ENCODE assay signal across 1 cellular context in the genomic region with DNA sequence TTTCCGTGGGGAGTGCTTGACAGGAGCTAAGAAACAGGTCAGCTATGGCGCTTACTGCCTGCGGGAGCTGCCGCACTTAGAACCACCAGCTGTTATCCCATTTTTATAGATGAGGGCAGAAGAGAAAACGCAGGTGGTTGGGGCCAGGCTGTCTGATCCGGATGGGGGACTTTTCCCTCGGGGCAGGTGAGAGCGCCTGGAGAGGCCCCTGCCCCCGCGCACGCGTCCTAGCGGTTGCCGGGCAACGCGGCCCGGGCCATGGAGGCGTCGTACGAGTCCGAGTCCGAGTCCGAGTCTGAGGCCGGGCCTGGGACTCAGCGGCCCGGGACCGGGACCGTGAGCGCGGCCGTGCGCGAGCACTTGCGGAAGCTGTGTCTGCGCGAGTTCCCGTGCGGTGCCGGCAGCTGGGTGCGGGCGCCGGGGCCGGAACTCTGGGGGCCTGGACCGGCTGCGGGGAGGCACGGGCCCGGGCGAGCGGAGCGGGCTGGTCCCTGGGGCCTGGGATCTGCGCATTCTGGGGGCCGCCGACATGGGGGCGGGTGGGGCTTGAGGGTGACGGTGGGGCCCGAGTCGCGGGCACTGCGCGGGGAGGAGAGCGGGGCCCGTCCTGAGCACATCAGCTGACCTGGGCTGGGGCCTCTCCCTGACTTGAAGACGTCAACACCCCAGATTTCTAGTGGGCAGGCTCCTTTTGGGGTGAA.
TF ChIP-seq lines count a peak whose summit lies in the region.

A gene with protein sequence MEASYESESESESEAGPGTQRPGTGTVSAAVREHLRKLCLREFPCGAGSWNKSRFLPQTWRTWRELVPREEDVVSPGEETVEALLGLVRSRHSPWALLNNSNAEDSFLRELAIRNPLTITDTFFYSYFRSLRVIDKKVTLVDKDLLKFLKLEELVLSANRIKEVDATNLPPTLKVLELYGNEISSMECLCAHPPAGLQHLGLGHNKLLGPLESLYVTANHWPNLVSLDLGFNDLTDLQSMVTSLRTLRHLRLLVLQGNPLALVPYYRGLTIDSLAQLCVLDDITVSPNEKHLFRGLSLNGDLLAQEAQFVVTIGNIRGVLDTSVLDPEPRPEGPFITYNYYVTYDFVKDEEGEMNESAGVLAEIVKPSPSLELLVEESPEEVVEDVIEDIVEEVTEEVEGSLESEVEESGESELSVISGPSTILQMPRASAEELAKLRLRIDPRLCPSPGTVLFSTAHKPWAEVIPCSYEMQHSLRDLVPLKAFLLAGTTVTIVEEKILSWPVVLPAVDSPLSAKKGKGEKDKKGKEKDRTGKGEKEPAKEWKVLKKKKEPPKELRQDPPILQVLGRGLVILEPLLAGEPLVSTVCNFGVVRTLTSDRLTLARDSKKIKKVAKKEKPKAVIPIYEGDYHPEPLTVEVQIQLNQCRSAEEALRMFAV (plus strand): TSS at position 237 of the 701 bp plus-strand sequence. CDS start 22 bp downstream, at position 259.

TF ChIP-seq in GM12878, 131 proteins besides CTCF, POLR2A, EP300 and RAD21 (continued from another document):
- TF ChIP-seq BHLHE40 (IDR thresholded peaks at IDR 0.05; ENCODE audit: borderline replicate concordance in 1 of 2, low read depth in 2 of 2, low read length in 1 of 2) = peak in 1 of 2 experiments; percentile 77; a peak in 2 of 4 replicates
TF ChIP-seq in GM12878: peak in this region for 3.
